ENCODE assay signal across 10 cellular contexts in genomic region chr17:63523256-63523869, GRCh38. TPM values are rescaled to one million over a fixed set of nuclear protein-coding genes. Genes with fewer than 3 reads are reported as not detected.
DNase-seq lines count a peak whose midpoint lies in the region; ATAC-seq and TF ChIP-seq lines count a peak whose summit lies in the region.
"Had no signal": no experiment of that assay in that cellular context is flagged by ENCODE, and none has a peak within 500 bp of the region (broad histone marks: within the 10 kb centered on the region; RNA-seq: fewer than 3 reads in every experiment).

KCNH6 (plus strand) TSS chr17:63523358; CDS start chr17:63523414, 56 bp downstream.

- H4K5ac ChIP-seq in H9 (ENCODE audit: insufficient read length, low read depth, low read length): no peak within 1 kb of the TSS

- peak within 1 kb of the TSS; percentile 64 to 77 for H3K4me3 Mint-ChIP-seq in H9
- H3K4me3 Mint-ChIP-seq in central memory CD8-positive, alpha-beta T cell: peak within 1 kb of the TSS; percentile 47
- peak within 1 kb of the TSS in 3 of 7 donors; percentile 20 to 30 (median 28) for H3K4me3 Mint-ChIP-seq in CD8-positive, alpha-beta memory T cell
- H3K4me3 Mint-ChIP-seq: activated naive CD8-positive, alpha-beta T cell had no signal

- no peak within 1 kb of the TSS for H3K4ac ChIP-seq in H9 (ENCODE audit: low read depth, low read length)

- H3T11ph ChIP-seq in H9 (ENCODE audit: low read length): no peak within 1 kb of the TSS

- H3K4me1 ChIP-seq in H9 (ENCODE audit: insufficient read depth, low read length): peaks cover 6% of the 10 kb centered on the region; the same call in 1 of the 2 replicates
- H3K4me1 ChIP-seq in mesodermal cell (ENCODE audit: control insufficient read depth, insufficient read depth, low read length, poor library complexity, severe bottlenecking): no peaks in the 10 kb centered on the region
- no peaks in the 10 kb centered on the region for H3K4me1 ChIP-seq in CD8-positive, alpha-beta memory T cell (ENCODE audit: insufficient read depth, low read length)

- no peaks in the 10 kb centered on the region for H3K79me1 ChIP-seq in H9 (ENCODE audit: insufficient read depth, low read depth, low read length, poor library complexity, severe bottlenecking)

- in situ Hi-C loops in ACHN (cut with HindIII; ENCODE audit: low pct_ligation_motif_present, low pct_unique_long_range_greater_than_20kb, low sequenced_read_pairs): no loop called here

- H2BK5ac ChIP-seq in H9 (ENCODE audit: insufficient read length, low read length): no peak within 1 kb of the TSS

- H3K36me3 ChIP-seq in mesodermal cell (ENCODE audit: control insufficient read depth, insufficient read depth, low read length): no peaks in the 10 kb centered on the region
- H3K36me3 ChIP-seq in CD8-positive, alpha-beta memory T cell (ENCODE audit: insufficient read depth, low read length): no peaks in the 10 kb centered on the region

- WGBS in H9 (ENCODE audit: extremely low coverage, insufficient read length, low lambda C conversion rate): no CpG with 5 or more reads among the region's 38 CpGs
- WGBS in mesodermal cell (ENCODE audit: insufficient coverage in 2 of 2), 2 experiments: 14 to 47% methylated on average over 6 to 20 of the region's 38 CpGs

- H3K9me3 ChIP-seq in H9 (ENCODE audit: control insufficient read depth, low read depth, low read length) (no peaks in the 10 kb centered on the region), mesodermal cell (ENCODE audit: control insufficient read depth, low read length) (no peaks in the 10 kb centered on the region)
- no peaks in the 10 kb centered on the region for H3K9me3 ChIP-seq in CD8-positive, alpha-beta memory T cell (ENCODE audit: low read length)

- no peak for ATAC-seq in central memory CD8-positive, alpha-beta T cell (replicated peaks; ENCODE audit: extremely low read depth, poor library complexity, severe bottlenecking)
- no peak for ATAC-seq in HG03565 (IDR thresholded peaks at IDR 0.05; ENCODE audit: unreplicated experiment)

- no peak within 1 kb of the TSS for H2BK12ac ChIP-seq in H9 (ENCODE audit: insufficient read length, low read depth, low read length)

- no peaks in the 10 kb centered on the region for H3K79me2 ChIP-seq in H9 (ENCODE audit: insufficient read depth, low read length)

- peaks cover 6% of the 10 kb centered on the region for H3K23me2 ChIP-seq in H9 (ENCODE audit: insufficient read length, low read depth, low read length, poor library complexity, severe bottlenecking)

- no peak within 1 kb of the TSS for H2BK20ac ChIP-seq in H9 (ENCODE audit: low read depth, low read length, poor library complexity, severe bottlenecking)

- H4K8ac ChIP-seq in H9 (replicated peaks; ENCODE audit: insufficient read length, low read depth, low read length): no peak within 1 kb of the TSS

- no peaks in the 10 kb centered on the region for H3K27me3 ChIP-seq in H9 (ENCODE audit: insufficient read depth, low read length)
- peaks cover 13% of the 10 kb centered on the region for H3K27me3 ChIP-seq in CD8-positive, alpha-beta memory T cell (ENCODE audit: insufficient read depth, low read length, poor library complexity, severe bottlenecking)

- H3K9ac ChIP-seq in H9 (ENCODE audit: extremely low read depth, insufficient read length, low read length): no peak within 1 kb of the TSS

- H3K14ac ChIP-seq in H9 (ENCODE audit: insufficient read depth, low read length): no peak within 1 kb of the TSS

- peaks cover 40 to 45% of the 10 kb centered on the region in 2 experiments for H3K4me1 Mint-ChIP-seq in H9
- H3K4me1 Mint-ChIP-seq in central memory CD8-positive, alpha-beta T cell: peaks cover 9% of the 10 kb centered on the region
- peaks cover 0 to 8% (median 8%) of the 10 kb centered on the region in 3 donors for H3K4me1 Mint-ChIP-seq in CD8-positive, alpha-beta memory T cell

- peak within 1 kb of the TSS; percentile 14 for H3K4me3 ChIP-seq in mesodermal cell (ENCODE audit: extremely low read depth, insufficient read depth, low read length, poor library complexity, severe bottlenecking)
- H3K4me3 ChIP-seq in CD8-positive, alpha-beta memory T cell (ENCODE audit: low read length): no peak within 1 kb of the TSS

- H3K23ac ChIP-seq in H9 (ENCODE audit: insufficient read length, low read depth, low read length): no peak within 1 kb of the TSS

- H3K56ac ChIP-seq in H9 (ENCODE audit: insufficient read length, low read depth, low read length): no peak within 1 kb of the TSS

- H3K27me3 Mint-ChIP-seq in H9 (ENCODE audit: low read depth): peaks cover 8% of the 10 kb centered on the region
- H3K27me3 Mint-ChIP-seq in central memory CD8-positive, alpha-beta T cell: peaks cover 51% of the 10 kb centered on the region
- peaks cover 19 to 47% of the 10 kb centered on the region in 2 donors for H3K27me3 Mint-ChIP-seq in CD8-positive, alpha-beta memory T cell

- peak; percentile 22; the same call in 1 of the 3 replicates for TF ChIP-seq CTCF in H9 (conservative IDR thresholded peaks at IDR 0.05)

- no peak within 1 kb of the TSS for H2BK120ac ChIP-seq in H9 (ENCODE audit: low read depth, low read length, poor library complexity, severe bottlenecking)

- CTCF ChIA-PET in CD8-positive, alpha-beta memory T cell (lab: Charles Lee): interaction anchor here (1.3 kb wide), 1 partner anchor 8 kb away, joined by 3 read pairs; no protein-coding TSS in a partner anchor

- H3K18ac ChIP-seq in H9 (ENCODE audit: insufficient read length, low read depth, low read length): no peak within 1 kb of the TSS

- no peak within 1 kb of the TSS for H2AK5ac ChIP-seq in H9 (ENCODE audit: insufficient read length, low read length)

- no peaks in the 10 kb centered on the region for H3K9me3 Mint-ChIP-seq in H9
- no peaks in the 10 kb centered on the region for H3K9me3 Mint-ChIP-seq in central memory CD8-positive, alpha-beta T cell
- no peaks in the 10 kb centered on the region for H3K9me3 Mint-ChIP-seq in CD8-positive, alpha-beta memory T cell

- POLR2A ChIA-PET in CD8-positive, alpha-beta memory T cell (lab: Charles Lee): no interaction called here

- H2AFZ ChIP-seq in H9 (ENCODE audit: low read length): peak within 1 kb of the TSS; percentile 42

- no peaks in the 10 kb centered on the region for H3K36me3 Mint-ChIP-seq in H9 (ENCODE audit: insufficient read depth in 1 of 3, low read depth in 3 of 3)
- no peaks in the 10 kb centered on the region for H3K36me3 Mint-ChIP-seq in central memory CD8-positive, alpha-beta T cell (ENCODE audit: insufficient read depth)
- H3K36me3 Mint-ChIP-seq in CD8-positive, alpha-beta memory T cell: no peaks in the 10 kb centered on the region
- H3K36me3 Mint-ChIP-seq: activated naive CD8-positive, alpha-beta T cell had no signal

- no peak within 1 kb of the TSS for H4K91ac ChIP-seq in H9 (ENCODE audit: insufficient read length, low read depth, low read length)

- no peak within 1 kb of the TSS for H2BK15ac ChIP-seq in H9 (ENCODE audit: low read depth, low read length)

- no peaks in the 10 kb centered on the region for H4K20me1 ChIP-seq in H9 (ENCODE audit: control insufficient read depth, insufficient read depth, insufficient read length)

- H3K27ac Mint-ChIP-seq in H9: no peak within 1 kb of the TSS; a peak in 3 of 7 replicates
- H3K27ac Mint-ChIP-seq in central memory CD8-positive, alpha-beta T cell (ENCODE audit: low read depth): no peak within 1 kb of the TSS
- H3K27ac Mint-ChIP-seq in CD8-positive, alpha-beta memory T cell: peak within 1 kb of the TSS in 1 of 8 donors; percentile 69
- H3K27ac Mint-ChIP-seq: activated naive CD8-positive, alpha-beta T cell had no signal

- H3K4me2 ChIP-seq in H9 (ENCODE audit: insufficient read depth, insufficient read length, low read length): peak within 1 kb of the TSS; percentile 63

- no peak within 1 kb of the TSS for H3K27ac ChIP-seq in H9 (ENCODE audit: insufficient read length, low read depth, low read length)
- H3K27ac ChIP-seq in mesodermal cell (ENCODE audit: low read depth, low read length, severe bottlenecking): no peak within 1 kb of the TSS
- no peak within 1 kb of the TSS for H3K27ac ChIP-seq in CD8-positive, alpha-beta memory T cell (ENCODE audit: low read depth, low read length)
- H3K27ac ChIP-seq: epithelial cell of prostate had no signal

- DNase-seq in ACHN: peak; percentile 17
- DNase-seq in H9: no peak
- DNase-seq in central memory CD8-positive, alpha-beta T cell (ENCODE audit: low spot score in 2 of 2): no peak
- DNase-seq in CD8-positive, alpha-beta memory T cell: no peak
- no peak for DNase-seq in SKM-1 (lab: John Stamatoyannopoulos, UW; ENCODE audit: unreplicated experiment)
- no peak for DNase-seq in activated effector memory CD4-positive, alpha-beta T cell treated with anti-CD3 and anti-CD28 coated beads, Interleukin-2, amount 50 U/mL, for 16 hours

RNA-seq across cellular contexts. Expression of gene KCNH6, which starts in this region (rescaled TPM):
- 1.6 and 2.3 TPM in 2 replicates for total RNA-seq in H9 (2021)
- 0.77 TPM for polyA plus RNA-seq in mesodermal cell (2013, experiment 1 of 2)
- 0.46 TPM for polyA plus RNA-seq in mesodermal cell (2013, experiment 2 of 2)
- not detected for total RNA-seq in CD8-positive, alpha-beta memory T cell
- not detected for polyA plus RNA-seq in CD8-positive, alpha-beta memory T cell
